Comparison of ENCODE assay signal across 14 cellular contexts in genomic region chr13:51380269-51380668, GRCh38. TPM values are rescaled to one million over a fixed set of nuclear protein-coding genes. Genes with fewer than 3 reads are reported as not detected.
DNase-seq lines count a peak whose midpoint lies in the region; ATAC-seq, FAIRE-seq and TF ChIP-seq lines count a peak whose summit lies in the region.
"Had no signal": no experiment of that assay in that cellular context is flagged by ENCODE, and none has a peak within 500 bp of the region (broad histone marks: within the 10 kb centered on the region; RNA-seq: fewer than 3 reads in every experiment).

No MANE protein-coding gene starts in this region.

- H3K4me3 ChIP-seq in brain microvascular endothelial cell (ENCODE audit: low read depth, low read length) (no peak overlapping the region), left lung (no peak overlapping the region)
- H3K4me3 ChIP-seq: SK-N-MC had no signal

- TF ChIP-seq CTCF in brain microvascular endothelial cell (IDR thresholded peaks at IDR 0.05; ENCODE audit: low read depth, low read length, missing control alignments), result no peak
- TF ChIP-seq CTCF in left lung (IDR thresholded peaks at IDR 0.05), result no peak

- H3K27me3 ChIP-seq in brain microvascular endothelial cell (replicated peaks) (no peaks in the 10 kb centered on the region), left lung (no peaks in the 10 kb centered on the region)

- H3K36me3 ChIP-seq in brain microvascular endothelial cell (replicated peaks) (peaks cover 19% of the 10 kb centered on the region), left lung (peaks cover 0 to 66% of the 10 kb centered on the region in 2 donors)

- H3K9me3 ChIP-seq in left lung, result no peaks in the 10 kb centered on the region

- H3K27ac ChIP-seq in brain microvascular endothelial cell, result no peak overlapping the region
- H3K27ac ChIP-seq in left lung, result no peak overlapping the region
- H3K27ac ChIP-seq: SK-N-MC had no signal

- H3K4me1 ChIP-seq in left lung, result no peaks in the 10 kb centered on the region

- FAIRE-seq in GM19239 (lab: Jason Lieb, UNC), result peak; percentile 11

- intact Hi-C loops in left lung (cut with DNase I), result no loop called here

- ATAC-seq in left lung (peak; percentile 96), GM18511 (IDR thresholded peaks at IDR 0.05; ENCODE audit: unreplicated experiment) (no peak)

- DNase-seq in GM19239 (ENCODE audit: insufficient read length, low spot score) (no peak), NCI-H2081 (lab: John Stamatoyannopoulos, UW) (peak; percentile 30 to 54), brain microvascular endothelial cell (peak; percentile 39), left lung (no peak), 8988T (no peak), NCI-H1694 (lab: John Stamatoyannopoulos, UW) (no peak), midbrain (lab: John Stamatoyannopoulos, UW) (no peak)
- DNase-seq: activated CD4-positive, alpha-beta T cell treated with anti-CD3 and anti-CD28 coated beads for 1 hour; activated effector memory CD4-positive, alpha-beta T cell treated with Interleukin-2 at 50 U/mL for 16 hours; H7; NCI-H526 treated with DMSO at 0.1 percent for 48 hours; retina had no signal

- in situ Hi-C loops in brain microvascular endothelial cell (cut with HindIII; ENCODE audit: low pct_ligation_motif_present, low sequenced_read_pairs), result no loop called here

RNA-seq across cellular contexts. Expression of gene SERPINE3, which starts 40.8 kb away (rescaled TPM):
- not detected for total RNA-seq in left lung

Comparison
In these comparisons a context has a peak if more than half of its experiments do, and no peak if none do; other contexts are left out.
1. DNase-seq: peak in NCI-H2081 (2 of 2) and brain microvascular endothelial cell (single experiment); none in GM19239 (single experiment), left lung (0 of 2), 8988T (single experiment), NCI-H1694 (single experiment) and midbrain (single experiment).